ENCODE assay signal across 23 cellular contexts in genomic region chr1:29653886-29654450, GRCh38.
"Had no signal": no experiment of that assay in that cellular context is flagged by ENCODE, and none has a peak within 500 bp of the region (broad histone marks: within the 10 kb centered on the region; RNA-seq: fewer than 3 reads in every experiment).

No MANE protein-coding gene starts in this region.

- H3K27ac ChIP-seq: hepatocyte, parathyroid adenoma, right lobe of liver, WERI-Rb-1 had no signal

- H3K4me1 Mint-ChIP-seq: activated naive CD4-positive, alpha-beta T cell treated with anti-CD3 and anti-CD28 coated beads, Interleukin-2, amount 50 U/mL, for 24 hours; stimulated activated naive B cell treated with anti-CD40 and anti-IgM and Interleukin-4, amounts not matched to agents 10 μg/mL and 1 μg/mL and 100 μg/mL, for 72 hours; T-cell had no signal

- H3K4me3 ChIP-seq: hepatocyte, right lobe of liver had no signal

- H3K4me1 ChIP-seq: parathyroid adenoma, right lobe of liver had no signal

- H3K9me3 Mint-ChIP-seq: activated naive CD4-positive, alpha-beta T cell treated with anti-CD3 and anti-CD28 coated beads, Interleukin-2, amount 50 U/mL, for 24 hours; activated T-helper 1 cell treated with anti-CD3 and anti-CD28 coated beads, Interleukin-12 subunit alpha, Interleukin-12 subunit beta, Interleukin-2, Interleukin-4 antibody, amounts not matched to agents 30 ng/mL and 10 ng/mL and 1 ng/mL, durations not matched to agents 14 hours and 24 hours and 36 hours; dendritic cell treated with granulocyte-macrophage colony-stimulating factor and Interleukin-4, amounts not matched to agents 40 ng/mL and 50 ng/mL, for 4 days had no signal

- H3K4me2 ChIP-seq: hepatocyte had no signal

- H2AFZ ChIP-seq: hepatocyte, parathyroid adenoma had no signal

- H3K9ac ChIP-seq: parathyroid adenoma had no signal

- H3K36me3 Mint-ChIP-seq: activated naive CD4-positive, alpha-beta T cell treated with anti-CD3 and anti-CD28 coated beads, Interleukin-2, amount 50 U/mL, for 24 hours; brain; T-cell had no signal

- H3K27me3 ChIP-seq: hepatocyte, right lobe of liver had no signal

- H3K4me3 Mint-ChIP-seq: activated naive CD4-positive, alpha-beta T cell treated with anti-CD3 and anti-CD28 coated beads, Interleukin-2, amount 50 U/mL, for 24 hours; activated T-helper 1 cell treated with anti-CD3 and anti-CD28 coated beads, Interleukin-12 subunit alpha, Interleukin-12 subunit beta, Interleukin-2, Interleukin-4 antibody, amounts not matched to agents 30 ng/mL and 10 ng/mL and 1 ng/mL, durations not matched to agents 14 hours and 24 hours and 36 hours; brain; dendritic cell treated with granulocyte-macrophage colony-stimulating factor and Interleukin-4, amounts not matched to agents 40 ng/mL and 50 ng/mL, for 4 days; nephron progenitor cell; stimulated activated naive B cell treated with anti-CD40 and anti-IgM and Interleukin-4, amounts not matched to agents 10 μg/mL and 1 μg/mL and 100 μg/mL, for 72 hours; T-cell had no signal

- ATAC-seq: esophagus mucosa; left ventricle myocardium superior; right lobe of liver; stimulated activated naive B cell treated with anti-CD40 and anti-IgM and Interleukin-4, amounts not matched to agents 10 μg/mL and 1 μg/mL and 100 μg/mL, for 72 hours; T-cell had no signal

- H3K79me2 ChIP-seq: hepatocyte, parathyroid adenoma had no signal

- H3K27ac Mint-ChIP-seq: activated naive CD4-positive, alpha-beta T cell treated with anti-CD3 and anti-CD28 coated beads, Interleukin-2, amount 50 U/mL, for 24 hours; activated T-helper 1 cell treated with anti-CD3 and anti-CD28 coated beads, Interleukin-12 subunit alpha, Interleukin-12 subunit beta, Interleukin-2, Interleukin-4 antibody, amounts not matched to agents 30 ng/mL and 10 ng/mL and 1 ng/mL, durations not matched to agents 14 hours and 24 hours and 36 hours; brain; dendritic cell treated with granulocyte-macrophage colony-stimulating factor and Interleukin-4, amounts not matched to agents 40 ng/mL and 50 ng/mL, for 4 days; nephron progenitor cell; stimulated activated naive B cell treated with anti-CD40 and anti-IgM and Interleukin-4, amounts not matched to agents 10 μg/mL and 1 μg/mL and 100 μg/mL, for 72 hours; T-cell had no signal

- H3K9me3 ChIP-seq: right lobe of liver had no signal

- H3K36me3 ChIP-seq: right lobe of liver, WERI-Rb-1 had no signal

- DNase-seq: activated CD4-positive, CD25-positive, alpha-beta regulatory T cell treated with anti-CD3 and anti-CD28 coated beads, Interleukin-2, amount 50 U/mL, for 72 hours; activated gamma-delta T cell treated with Interleukin-2 at 50 U/mL for 16 hours; anterior cingulate cortex; effector CD8-positive, alpha-beta T cell; glutamatergic neuron; left ventricle myocardium superior; mammary epithelial cell; midbrain; small intestine; stimulated activated CD4-positive, alpha-beta T cell treated with anti-CD3 and anti-CD28 coated beads, Interleukin-15, amount 100 ng/mL, for 24 hours; stimulated activated naive B cell treated with anti-CD40 and anti-IgM and Interleukin-4, amounts not matched to agents 10 μg/mL and 1 μg/mL and 100 μg/mL, for 72 hours; T-cell; trophoblast cell; WERI-Rb-1 had no signal
